22 cellular contexts compared by ENCODE assay signal in genomic region chr16:71350821-71351557, GRCh38. TPM values are rescaled to one million over a fixed set of nuclear protein-coding genes. Genes with fewer than 3 reads are reported as not detected.
"Had no signal": no experiment of that assay in that cellular context is flagged by ENCODE, and none has a peak within 500 bp of the region (broad histone marks: within the 10 kb centered on the region; RNA-seq: fewer than 3 reads in every experiment).

No MANE protein-coding gene starts in this region.

- H3K27ac Mint-ChIP-seq: activated B cell treated with CpG ODN at 0.5 μM for 24 hours; activated CD4-positive, alpha-beta T cell treated with anti-CD3 and anti-CD28 coated beads, Interleukin-2, amount 10 ng/mL, durations not matched to agents 24 days and 14 days; activated naive CD4-positive, alpha-beta T cell treated with anti-CD3 and anti-CD28 coated beads for 36 hours; activated naive CD8-positive, alpha-beta T cell; brain; T-helper 17 cell had no signal

- DNase-seq: activated B cell treated with CpG ODN at 0.5 μM for 24 hours; activated CD4-positive, alpha-beta T cell treated with anti-CD3 and anti-CD28 coated beads for 1 hour; activated CD4-positive, alpha-beta T cell treated with anti-CD3 and anti-CD28 coated beads, Interleukin-2, amount 10 ng/mL, durations not matched to agents 24 days and 14 days; activated CD4-positive, alpha-beta T cell treated with anti-CD3 and anti-CD28 coated beads, Interleukin-2, amount 50 U/mL, for 48 hours; activated effector memory CD4-positive, alpha-beta T cell treated with anti-CD3 and anti-CD28 coated beads, Interleukin-2, amount 50 U/mL, for 16 hours; activated naive CD4-positive, alpha-beta T cell treated with anti-CD3 and anti-CD28 coated beads for 36 hours; activated T-cell treated with anti-CD3 and anti-CD28 coated beads, Interleukin-2, amount 50 U/mL, for 4 hours; amygdala; Karpas-422; MM.1S; NCI-H1105; NCI-H1436; NCI-H1694 treated with DMSO at 0.1 percent for 48 hours; NCI-H2029 treated with DMSO at 0.1 percent for 48 hours; NCI-H510A treated with DMSO at 0.1 percent for 48 hours; NK-92 treated with Interleukin-12 subunit alpha and Interleukin-12 subunit beta, amount 100 ng/mL, for 24 hours; SIG-M5; T-helper 17 cell; T-helper 9 cell had no signal

- H3K4me3 ChIP-seq: K562 had no signal

- H3K4me3 Mint-ChIP-seq: activated B cell treated with CpG ODN at 0.5 μM for 24 hours; activated CD4-positive, alpha-beta T cell treated with anti-CD3 and anti-CD28 coated beads, Interleukin-2, amount 10 ng/mL, durations not matched to agents 24 days and 14 days; activated naive CD4-positive, alpha-beta T cell treated with anti-CD3 and anti-CD28 coated beads for 36 hours; activated naive CD8-positive, alpha-beta T cell; activated T-cell treated with anti-CD3 and anti-CD28 coated beads, Interleukin-2, amount 50 U/mL, for 4 hours; brain; T-helper 17 cell had no signal

- H3K9me3 Mint-ChIP-seq: activated B cell treated with CpG ODN at 0.5 μM for 24 hours; activated CD4-positive, alpha-beta T cell treated with anti-CD3 and anti-CD28 coated beads, Interleukin-2, amount 10 ng/mL, durations not matched to agents 24 days and 14 days; activated naive CD4-positive, alpha-beta T cell treated with anti-CD3 and anti-CD28 coated beads for 36 hours; activated T-cell treated with anti-CD3 and anti-CD28 coated beads, Interleukin-2, amount 50 U/mL, for 4 hours had no signal

- H3K4me1 Mint-ChIP-seq: activated B cell treated with CpG ODN at 0.5 μM for 24 hours; activated CD4-positive, alpha-beta T cell treated with anti-CD3 and anti-CD28 coated beads, Interleukin-2, amount 10 ng/mL, durations not matched to agents 24 days and 14 days had no signal

- H3K36me3 Mint-ChIP-seq: activated naive CD8-positive, alpha-beta T cell; brain had no signal

RNA-seq across cellular contexts. Expression of gene CALB2, which starts 7.5 kb away (rescaled TPM):
- total RNA-seq: activated B cell treated with CpG ODN at 0.5 μM for 24 hours; activated CD4-positive, alpha-beta T cell treated with anti-CD3 and anti-CD28 coated beads, Interleukin-2, amount 10 ng/mL, durations not matched to agents 24 days and 14 days; activated naive CD4-positive, alpha-beta T cell treated with anti-CD3 and anti-CD28 coated beads for 36 hours; activated T-cell treated with anti-CD3 and anti-CD28 coated beads, Interleukin-2, amount 50 U/mL, for 4 hours; K562; T-helper 17 cell had no signal
- polyA plus RNA-seq: K562 had no signal
